ENCODE assay signal across 20 cellular contexts in the genomic region with DNA sequence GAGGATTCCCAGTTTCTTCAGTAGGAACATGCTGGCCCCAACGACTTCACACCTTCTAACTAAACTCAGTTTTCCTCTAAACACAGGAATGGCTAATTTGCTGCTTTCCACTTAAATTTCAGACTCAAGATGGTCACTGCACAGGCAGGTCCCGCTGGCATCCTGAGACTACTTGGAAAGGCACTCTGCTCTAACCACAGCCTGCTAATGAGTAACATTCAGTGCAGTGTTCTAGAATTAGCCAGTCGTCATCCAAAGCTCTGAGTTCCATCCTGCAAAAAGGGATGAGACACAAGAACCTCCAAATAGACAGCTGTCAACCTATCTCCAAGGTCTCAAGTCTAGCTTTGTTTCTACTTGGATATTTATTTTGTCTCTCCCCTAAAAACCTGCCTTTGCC. TPM values are rescaled to one million over a fixed set of nuclear protein-coding genes. Genes with fewer than 3 reads are reported as not detected.
A peak's percentile ranks its signal among the peaks of the same experiment; 100 is the strongest.
DNase-seq lines count a peak whose midpoint lies in the region; ATAC-seq, FAIRE-seq and TF ChIP-seq lines count a peak whose summit lies in the region.
"Had no signal": no experiment of that assay in that cellular context is flagged by ENCODE, and none has a peak within 500 bp of the region (broad histone marks: within the 10 kb centered on the region; RNA-seq: fewer than 3 reads in every experiment).

No MANE protein-coding gene starts in this region.

- FAIRE-seq in GM12892 (lab: Jason Lieb, UNC), result no peak
- FAIRE-seq: endometrium, G401.6 had no signal

- no peak overlapping the region for H3K4me3 ChIP-seq in astrocyte of the spinal cord (ENCODE audit: low read depth, low read length)
- H3K4me3 ChIP-seq: stomach, vagina had no signal

- no peak for ATAC-seq in GM19395 (IDR thresholded peaks at IDR 0.05; ENCODE audit: unreplicated experiment)
- no peak for ATAC-seq in GM21360 (IDR thresholded peaks at IDR 0.05; ENCODE audit: unreplicated experiment)
- ATAC-seq: activated T-cell treated with anti-CD3 and anti-CD28 coated beads, Interleukin-2, amount 50 U/mL, for 4 hours had no signal

- TF ChIP-seq POLR2A in GM12892 (IDR thresholded peaks at IDR 0.05; ENCODE audit: low read depth, low read length), result no peak

- DNase-seq in AG08396 (ENCODE audit: low spot score), result peak; percentile 76
- peak; percentile 75 for DNase-seq in HCEC 1CT
- DNase-seq in astrocyte of the spinal cord (ENCODE audit: low read depth, low spot score), result peak; percentile 64
- DNase-seq in kidney glomerular epithelial cell (lab: John Stamatoyannopoulos, UW), result peak; percentile 51
- no peak for DNase-seq in GM12892 (ENCODE audit: insufficient read length)
- DNase-seq in T-helper 1 cell, result no peak
- DNase-seq: activated CD4-positive, alpha-beta T cell treated with anti-CD3 and anti-CD28 coated beads, Interleukin-2, amount 50 U/mL, for 4 hours; activated naive CD8-positive, alpha-beta T cell treated with anti-CD3 and anti-CD28 coated beads for 36 hours; activated T-cell treated with anti-CD3 and anti-CD28 coated beads, Interleukin-2, amount 50 U/mL, for 4 hours; Caco-2; NCI-H1092; NCI-H2171; NCI-H82; stomach; SW 1271 had no signal

- no peak for TF ChIP-seq CTCF in astrocyte of the spinal cord (IDR thresholded peaks at IDR 0.05; ENCODE audit: low read depth, low read length)

- in situ Hi-C loops in astrocyte of the spinal cord (cut with HindIII; ENCODE audit: low sequenced_read_pairs), result no loop called here

RNA-seq across cellular contexts. Expression of a gene that starts 6.0 kb away (rescaled TPM):
- 3.8 TPM for polyA plus RNA-seq in GM12892 (2012; ENCODE audit: missing spikeins)

RNA-seq across cellular contexts. Expression of a gene that starts 6.4 kb away (rescaled TPM):
- polyA plus RNA-seq in GM12892 (2012; ENCODE audit: missing spikeins), result 36.2 TPM

Comparison
In these comparisons a context has a peak if more than half of its experiments do, and no peak if none do; other contexts are left out.
1. DNase-seq: peak in AG08396 (single experiment), HCEC 1CT (single experiment), astrocyte of the spinal cord (single experiment) and kidney glomerular epithelial cell (single experiment); none in GM12892 (single experiment) and T-helper 1 cell (0 of 5).